Comparison of ENCODE assay signal across 8 cellular contexts in genomic region chr11:17352925-17353227, GRCh38. TPM values are rescaled to one million over a fixed set of nuclear protein-coding genes. Genes with fewer than 3 reads are reported as not detected.
DNase-seq lines count a peak whose midpoint lies in the region; ATAC-seq and TF ChIP-seq lines count a peak whose summit lies in the region.

No MANE protein-coding gene starts in this region.

- no peaks in the 10 kb centered on the region for H3K9me3 ChIP-seq in body of pancreas

- H3K36me3 ChIP-seq in body of pancreas (replicated peaks in 1 of 2; ENCODE audit: insufficient read depth in 1 of 2, low read depth in 2 of 2) = no peaks in the 10 kb centered on the region

- H3K4me3 ChIP-seq in body of pancreas = peak overlapping the region; percentile 41 to 62

- WGBS in body of pancreas, 2 donors = 0 to 1% methylated on average over 16 of the region's 16 CpGs

- intact Hi-C loops in body of pancreas (cut with DNase I) = no loop called here

- no peaks in the 10 kb centered on the region for H3K27me3 ChIP-seq in body of pancreas

- TF ChIP-seq POLR2A in body of pancreas (IDR thresholded peaks at IDR 0.05) = no peak

- TF ChIP-seq CTCF in body of pancreas (IDR thresholded peaks at IDR 0.05) = no peak

- H3K27ac ChIP-seq in body of pancreas = peak overlapping the region in 3 of 4 donors; percentile 56 to 85 (median 72)

- peak; percentile 53 for DNase-seq in DMS 273 (lab: John Stamatoyannopoulos, UW; ENCODE audit: unreplicated experiment)
- DNase-seq in DMS 273 treated with DMSO at 0.1 percent for 48 hours (lab: John Stamatoyannopoulos, UW) = no peak
- DNase-seq in body of pancreas = peak; percentile 36 to 55 (median 50)
- peak; percentile 14 for DNase-seq in iPS-NIHi7 (ENCODE audit: extremely low spot score)
- peak; percentile 58 for DNase-seq in stimulated activated CD4-positive, alpha-beta T cell treated with anti-CD3 and anti-CD28 coated beads, Interleukin-15, amount 100 ng/mL, for 24 hours

- ATAC-seq in HG03521 (IDR thresholded peaks at IDR 0.05; ENCODE audit: unreplicated experiment) (peak; percentile 46), SK-N-SH treated with all-trans-retinoic acid at 6 μM for 48 hours (peak; percentile 35), body of pancreas (peak; percentile 61), GM18870 (IDR thresholded peaks at IDR 0.05; ENCODE audit: unreplicated experiment) (no peak)

- peaks cover 23% of the 10 kb centered on the region for H3K4me1 ChIP-seq in body of pancreas

TF ChIP-seq in SK-N-SH treated with all-trans-retinoic acid at 6 μM for 48 hours, 23 proteins besides CTCF, POLR2A, EP300 and RAD21:
- TF ChIP-seq OSR1 (CRISPR knock-in tag; IDR thresholded peaks at IDR 0.05) (no peak), CSRNP3 (CRISPR knock-in tag; IDR thresholded peaks at IDR 0.05) (no peak), RARB (CRISPR knock-in tag; IDR thresholded peaks at IDR 0.05) (no peak), ESRRG (CRISPR knock-in tag; IDR thresholded peaks at IDR 0.05) (no peak), BACH2 (CRISPR knock-in tag; IDR thresholded peaks at IDR 0.05; ENCODE audit: borderline replicate concordance) (no peak), ZNF70 (CRISPR knock-in tag; IDR thresholded peaks at IDR 0.05) (no peak), POU6F1 (CRISPR knock-in tag; IDR thresholded peaks at IDR 0.05; ENCODE audit: borderline replicate concordance, low read depth) (no peak), CSDC2 (CRISPR knock-in tag; IDR thresholded peaks at IDR 0.05) (no peak), CREB5 (CRISPR knock-in tag; IDR thresholded peaks at IDR 0.05; ENCODE audit: low read depth) (no peak)

RNA-seq across cellular contexts. Expression of gene NCR3LG1, which starts 1.3 kb away (rescaled TPM):
- 1 to 10 TPM in 1 of 2 donors, under 1 TPM in 1; under 0.01 to 2.6 TPM for total RNA-seq in body of pancreas

RNA-seq across cellular contexts. Expression of gene KCNJ11, which starts 35.6 kb away (rescaled TPM):
- 10 to 100 TPM in 1 of 2 donors, 1 to 10 TPM in 1; 7.6 to 39.4 TPM for total RNA-seq in body of pancreas
